Comparison of ENCODE assay signal across 11 cellular contexts in genomic region chr5:96096724-96097123, GRCh38.
"Had no signal": no experiment of that assay in that cellular context is flagged by ENCODE, and none has a peak within 500 bp of the region (broad histone marks: within the 10 kb centered on the region; RNA-seq: fewer than 3 reads in every experiment).

No MANE protein-coding gene starts in this region.

- H3K27me3 Mint-ChIP-seq: activated CD4-positive, alpha-beta T cell treated with anti-CD3 and anti-CD28 coated beads, Interleukin-2, amount 10 ng/mL, durations not matched to agents 24 days and 14 days; activated naive CD8-positive, alpha-beta T cell treated with anti-CD3 and anti-CD28 coated beads, Interleukin-2, amount 50 U/mL, for 24 hours; stimulated activated naive CD8-positive, alpha-beta T cell treated with anti-CD3 and anti-CD28 coated beads, Interleukin-15, Interleukin-2, amounts not matched to agents 100 ng/mL and 50 ng/mL, for 24 hours had no signal

- H3K27me3 ChIP-seq: ascending aorta, gastroesophageal sphincter, pancreas, upper lobe of left lung had no signal

- H3K9me3 ChIP-seq: ascending aorta, gastroesophageal sphincter, pancreas, upper lobe of left lung had no signal

- H3K4me1 Mint-ChIP-seq: activated CD4-positive, alpha-beta T cell treated with anti-CD3 and anti-CD28 coated beads, Interleukin-2, amount 10 ng/mL, durations not matched to agents 24 days and 14 days had no signal

- H3K27ac ChIP-seq: gastroesophageal sphincter, pancreas, upper lobe of left lung had no signal

- DNase-seq: activated CD4-positive, alpha-beta T cell treated with anti-CD3 and anti-CD28 coated beads, Interleukin-2, amount 10 ng/mL, durations not matched to agents 24 days and 14 days; activated naive CD4-positive, alpha-beta T cell treated with Interleukin-2 at 50 U/mL for 16 hours; activated naive CD8-positive, alpha-beta T cell treated with anti-CD3 and anti-CD28 coated beads, Interleukin-2, amount 50 U/mL, for 24 hours; endodermal cell; pancreas; stimulated activated CD4-positive, alpha-beta T cell treated with anti-CD3 and anti-CD28 coated beads, Interleukin-4, amount 100 ng/mL, for 1 hour; stimulated activated CD8-positive, alpha-beta memory T cell treated with anti-CD3 and anti-CD28 coated beads, Interleukin-4, amount 100 ng/mL, for 48 hours; upper lobe of left lung had no signal

- ATAC-seq: activated naive CD8-positive, alpha-beta T cell treated with anti-CD3 and anti-CD28 coated beads, Interleukin-2, amount 50 U/mL, for 24 hours; gastroesophageal sphincter; pancreas had no signal

- H3K9me3 Mint-ChIP-seq: activated naive CD8-positive, alpha-beta T cell treated with anti-CD3 and anti-CD28 coated beads, Interleukin-2, amount 50 U/mL, for 24 hours had no signal

- H3K27ac Mint-ChIP-seq: activated CD4-positive, alpha-beta T cell treated with anti-CD3 and anti-CD28 coated beads, Interleukin-2, amount 10 ng/mL, durations not matched to agents 24 days and 14 days; activated naive CD8-positive, alpha-beta T cell treated with anti-CD3 and anti-CD28 coated beads, Interleukin-2, amount 50 U/mL, for 24 hours; endodermal cell; stimulated activated naive CD8-positive, alpha-beta T cell treated with anti-CD3 and anti-CD28 coated beads, Interleukin-15, Interleukin-2, amounts not matched to agents 100 ng/mL and 50 ng/mL, for 24 hours had no signal

- H3K4me3 Mint-ChIP-seq: activated CD4-positive, alpha-beta T cell treated with anti-CD3 and anti-CD28 coated beads, Interleukin-2, amount 10 ng/mL, durations not matched to agents 24 days and 14 days; activated naive CD8-positive, alpha-beta T cell treated with anti-CD3 and anti-CD28 coated beads, Interleukin-2, amount 50 U/mL, for 24 hours; endodermal cell; stimulated activated naive CD8-positive, alpha-beta T cell treated with anti-CD3 and anti-CD28 coated beads, Interleukin-15, Interleukin-2, amounts not matched to agents 100 ng/mL and 50 ng/mL, for 24 hours had no signal

- H3K36me3 ChIP-seq: ascending aorta, gastroesophageal sphincter, pancreas, upper lobe of left lung had no signal

- H3K4me3 ChIP-seq: ascending aorta, gastroesophageal sphincter, pancreas, upper lobe of left lung had no signal
